8 cellular contexts compared by ENCODE assay signal in genomic region chr1:159008744-159009188, GRCh38. TPM values are rescaled to one million over a fixed set of nuclear protein-coding genes. Genes with fewer than 3 reads are reported as not detected.
A peak's percentile ranks its signal among the peaks of the same experiment; 100 is the strongest.
DNase-seq lines count a peak whose midpoint lies in the region; ATAC-seq and TF ChIP-seq lines count a peak whose summit lies in the region.

No MANE protein-coding gene starts in this region.

- peak overlapping the region; percentile 55 for H4K91ac ChIP-seq in IMR-90 (ENCODE audit: insufficient read depth, low read depth, low read length)

- H3K4me1 ChIP-seq in DOHH2 (ENCODE audit: control insufficient read depth, low read length) (peaks cover 60% of the 10 kb centered on the region), IMR-90 (ENCODE audit: control insufficient read depth, insufficient read depth, low read length) (peaks cover 13% of the 10 kb centered on the region), hepatocyte (ENCODE audit: insufficient read depth) (peaks cover 44% of the 10 kb centered on the region), PC-9 (replicated peaks; ENCODE audit: insufficient read depth) (no peaks in the 10 kb centered on the region)

- H3K36me3 ChIP-seq in DOHH2 (ENCODE audit: control insufficient read depth, low read length) (peaks cover 39% of the 10 kb centered on the region), IMR-90 (ENCODE audit: control insufficient read depth, insufficient read depth, low read length) (no peaks in the 10 kb centered on the region; the same call in 1 of the 2 replicates), hepatocyte (replicated peaks; ENCODE audit: insufficient read depth, low read depth) (no peaks in the 10 kb centered on the region), PC-9 (ENCODE audit: low read depth) (no peaks in the 10 kb centered on the region)

- H3F3A ChIP-seq in DOHH2 (ENCODE audit: control insufficient read depth, insufficient read depth): peaks cover 25% of the 10 kb centered on the region
- no peaks in the 10 kb centered on the region; the same call in 1 of the 2 replicates for H3F3A ChIP-seq in PC-9 (ENCODE audit: insufficient read depth, low read depth)

- H2BK5ac ChIP-seq in IMR-90 (ENCODE audit: low read depth, low read length, poor library complexity, severe bottlenecking): peak overlapping the region; percentile 99

- DNase-seq in IMR-90: peak; percentile 16
- DNase-seq in activated T-cell treated with anti-CD3 and anti-CD28 coated beads for 4 hours: peak; percentile 48
- DNase-seq in hepatocyte (ENCODE audit: low spot score): no peak
- peak in 4 of 6 experiments; percentile 13 to 45 (median 38) for DNase-seq in stimulated activated naive CD4-positive, alpha-beta T cell (lab: John Stamatoyannopoulos, UW)
- DNase-seq in NCI-H1105 (lab: John Stamatoyannopoulos, UW): no peak
- no peak for DNase-seq in PC-9

- ATAC-seq in GM21381 (IDR thresholded peaks at IDR 0.05; ENCODE audit: unreplicated experiment): peak; percentile 79
- no peak for ATAC-seq in IMR-90 (ENCODE audit: low read depth)

- H3K9ac ChIP-seq in IMR-90 (ENCODE audit: low read depth, low read length): no peak overlapping the region

- CTCF ChIA-PET in IMR-90 (lab: Yijun Ruan, JAX) (no interaction called here), PC-9 (lab: Charles Lee) (no interaction called here)

- peak overlapping the region; percentile 37 to 87 for H4K8ac ChIP-seq in IMR-90 (ENCODE audit: low read depth in 2 of 2, low read length in 2 of 2)

- H3K4me2 ChIP-seq in DOHH2 (ENCODE audit: low read length): peak overlapping the region; percentile 95
- peak overlapping the region; percentile 13; the same call in 1 of the 2 replicates for H3K4me2 ChIP-seq in IMR-90 (ENCODE audit: low read depth, low read length)
- peak overlapping the region; percentile 73 for H3K4me2 ChIP-seq in hepatocyte
- no peak overlapping the region for H3K4me2 ChIP-seq in PC-9

- H2AK5ac ChIP-seq in IMR-90 (ENCODE audit: low read depth, low read length): peak overlapping the region; percentile 54; the same call in 1 of the 2 replicates

- TF ChIP-seq CTCF in DOHH2 (IDR thresholded peaks at IDR 0.05; ENCODE audit: low read depth, low read length, poor library complexity, severe bottlenecking) (no peak), IMR-90 (conservative IDR thresholded peaks at IDR 0.05; ENCODE audit: low read depth, low read length) (no peak), hepatocyte (IDR thresholded peaks at IDR 0.05; ENCODE audit: poor library complexity) (no peak), PC-9 (conservative IDR thresholded peaks at IDR 0.05) (no peak)

- TF ChIP-seq RAD21 in IMR-90 (IDR thresholded peaks at IDR 0.05; ENCODE audit: low read length): no peak

- intact Hi-C loops in IMR-90 (cut with micrococcal nuclease) (loop anchor here (1.0 kb wide), 1 partner anchor 8 kb away; no protein-coding TSS in a partner anchor), PC-9 (cut with micrococcal nuclease; ENCODE audit: unreplicated experiment) (loop anchor here (10.0 kb wide), 1 partner anchor 1044 kb away; no protein-coding TSS in a partner anchor)

- H3K56ac ChIP-seq in IMR-90 (ENCODE audit: extremely low read depth, insufficient read depth, low read length): no peak overlapping the region

- TF ChIP-seq POLR2A in IMR-90 (IDR thresholded peaks at IDR 0.05; ENCODE audit: low read depth, low read length): no peak

- peak overlapping the region; percentile 10; the same call in 2 of the 3 replicates for H2BK15ac ChIP-seq in IMR-90 (ENCODE audit: low read depth, low read length)

- H3K4ac ChIP-seq in IMR-90 (ENCODE audit: low read depth, low read length): peak overlapping the region; percentile 24

- H3K9me2 ChIP-seq in DOHH2 (replicated peaks; ENCODE audit: control insufficient read depth, low read length) (no peaks in the 10 kb centered on the region), hepatocyte (replicated peaks; ENCODE audit: insufficient read depth) (no peaks in the 10 kb centered on the region), PC-9 (ENCODE audit: insufficient read depth) (no peaks in the 10 kb centered on the region)

- H3K23ac ChIP-seq in IMR-90 (ENCODE audit: low read depth, low read length): 0 out of 2 replicates have a peak overlapping the region, but pooled peaks have one; percentile 4

- peaks cover 0 to 8% of the 10 kb centered on the region in 2 experiments; a peak in 2 of 4 replicates for H3K79me1 ChIP-seq in IMR-90 (ENCODE audit: low read depth in 1 of 2, low read length in 2 of 2)

- H4K20me1 ChIP-seq in DOHH2 (ENCODE audit: control insufficient read depth, insufficient read depth, low read depth, low read length): no peaks in the 10 kb centered on the region
- H4K20me1 ChIP-seq in IMR-90 (ENCODE audit: insufficient read depth, low read length): no peaks in the 10 kb centered on the region
- no peaks in the 10 kb centered on the region for H4K20me1 ChIP-seq in hepatocyte (ENCODE audit: insufficient read depth, poor library complexity, severe bottlenecking)
- no peaks in the 10 kb centered on the region for H4K20me1 ChIP-seq in PC-9 (ENCODE audit: insufficient read depth)

- H2AK9ac ChIP-seq in IMR-90 (replicated peaks; ENCODE audit: low read depth, low read length, poor library complexity): no peak overlapping the region

- peak overlapping the region; percentile 96 for H3K18ac ChIP-seq in IMR-90 (ENCODE audit: low read depth, low read length)

- dilution Hi-C loops in IMR-90 (cut with HindIII; ENCODE audit: low sequenced_read_pairs, unreplicated experiment): no loop called here

- in situ Hi-C loops in IMR-90 (cut with MboI; ENCODE audit: low sequenced_read_pairs): loop anchor here (10.0 kb wide), 1 partner anchor 1044 kb away; no protein-coding TSS in a partner anchor

- H4K5ac ChIP-seq in IMR-90 (ENCODE audit: low read depth, low read length): peak overlapping the region; percentile 95

- H3K79me2 ChIP-seq in DOHH2 (ENCODE audit: control insufficient read depth, low read length) (peaks cover 55% of the 10 kb centered on the region), hepatocyte (peaks cover 35% of the 10 kb centered on the region), PC-9 (ENCODE audit: low read depth) (no peaks in the 10 kb centered on the region)

- WGBS in IMR-90 (ENCODE audit: extremely low coverage in 2 of 2, insufficient read length in 1 of 2), 2 experiments: no CpG with 5 or more reads among the region's 4 CpGs
- 59% methylated on average over 4 of the region's 4 CpGs for WGBS in hepatocyte (ENCODE audit: low lambda C conversion rate, missing lambda C conversion rate)

- peak overlapping the region; percentile 46 for H2AFZ ChIP-seq in IMR-90 (replicated peaks; ENCODE audit: low read length, poor library complexity)
- H2AFZ ChIP-seq in hepatocyte: peak overlapping the region; percentile 20
- H2AFZ ChIP-seq in PC-9: no peak overlapping the region

- POLR2A ChIA-PET in IMR-90 (lab: Charles Lee; ENCODE audit: unreplicated experiment): no interaction called here
- POLR2A ChIA-PET in PC-9 (lab: Charles Lee; ENCODE audit: unreplicated experiment): no interaction called here

- no peaks in the 10 kb centered on the region for H3K9me3 ChIP-seq in DOHH2 (ENCODE audit: control insufficient read depth, insufficient read depth, low read length)
- H3K9me3 ChIP-seq in IMR-90 (ENCODE audit: control insufficient read depth, insufficient read depth, low read length): no peaks in the 10 kb centered on the region
- no peaks in the 10 kb centered on the region for H3K9me3 ChIP-seq in hepatocyte (ENCODE audit: low read depth)
- no peaks in the 10 kb centered on the region for H3K9me3 ChIP-seq in PC-9 (ENCODE audit: insufficient read depth, low read depth)

- H3K27ac ChIP-seq in DOHH2 (ENCODE audit: low read depth, low read length) (peak overlapping the region; percentile 88), IMR-90 (ENCODE audit: insufficient read depth, low read length) (peak overlapping the region; percentile 96; the same call in 1 of the 2 replicates), hepatocyte (peak overlapping the region; percentile 95), PC-9 (no peak overlapping the region)

- peak overlapping the region; percentile 82 for H2BK120ac ChIP-seq in IMR-90 (ENCODE audit: low read depth, low read length)

- BruUV-seq in IMR-90 (replicated peaks; lab: Mats Ljungman, UMichigan): no TSS peak
- BruUV-seq in PC-9 (replicated peaks; lab: Mats Ljungman, UMichigan): no TSS peak

- H3K14ac ChIP-seq in IMR-90 (replicated peaks; ENCODE audit: low read depth, low read length): peak overlapping the region; percentile 19

- peak overlapping the region; percentile 94 for H3K4me3 ChIP-seq in DOHH2 (ENCODE audit: low read length)
- H3K4me3 ChIP-seq in IMR-90 (ENCODE audit: insufficient read depth, low read depth, low read length): no peak overlapping the region
- H3K4me3 ChIP-seq in hepatocyte: no peak overlapping the region
- no peak overlapping the region for H3K4me3 ChIP-seq in PC-9

- peak overlapping the region; percentile 23 for H2BK20ac ChIP-seq in IMR-90 (ENCODE audit: low read depth, low read length)

- H3K27me3 ChIP-seq in DOHH2 (ENCODE audit: control insufficient read depth, low read length) (no peaks in the 10 kb centered on the region), IMR-90 (ENCODE audit: control insufficient read depth, insufficient read depth, low read length) (no peaks in the 10 kb centered on the region), hepatocyte (no peaks in the 10 kb centered on the region), PC-9 (ENCODE audit: insufficient read depth, low read depth) (0 out of 2 replicates have a peak, but pooled peaks cover 6% of the 10 kb centered on the region)

- H3K9me1 ChIP-seq in IMR-90 (ENCODE audit: insufficient read depth, low read length): 0 out of 2 replicates have a peak, but pooled peaks cover 3% of the 10 kb centered on the region

TF ChIP-seq in IMR-90, 13 proteins besides CTCF, POLR2A, EP300 and RAD21:
- no peak for TF ChIP-seq FOS (IDR thresholded peaks at IDR 0.05; ENCODE audit: low read depth, low read length)
- no peak for TF ChIP-seq CEBPB (IDR thresholded peaks at IDR 0.05; ENCODE audit: low read depth, low read length)

RNA-seq across cellular contexts. Expression of gene IFI16, which starts 0.9 kb away (rescaled TPM):
- total RNA-seq in IMR-90 (2012; rRNA removed) (45.0 and 60.3 TPM in 2 replicates), hepatocyte (22.2 and 25.1 TPM in 2 replicates), PC-9 (2021) (18.5 and 31.3 TPM in 2 replicates)
- polyA plus RNA-seq in IMR-90 (2012; rRNA removed) (59.2 and 65.3 TPM in 2 replicates), hepatocyte (31.8 and 35.6 TPM in 2 replicates)
- 10.3 and 12.7 TPM in 2 replicates for polyA plus RNA-seq in IMR-90 (2012; cell fraction: cytosol; rRNA removed)
- polyA plus RNA-seq in IMR-90 (2012; cell fraction: nucleus; rRNA removed; ENCODE audit: low replicate concordance): 4.0 and 42.3 TPM in 2 replicates

Comparison
In these comparisons a context has a peak if more than half of its experiments do, and no peak if none do; other contexts are left out.
1. DNase-seq: peak in IMR-90 (single experiment), activated T-cell treated with anti-CD3 and anti-CD28 coated beads for 4 hours (single experiment) and stimulated activated naive CD4-positive, alpha-beta T cell (4 of 6); none in hepatocyte (single experiment), NCI-H1105 (single experiment) and PC-9 (0 of 2).